1 cellular context compared by ENCODE assay signal in the genomic region with DNA sequence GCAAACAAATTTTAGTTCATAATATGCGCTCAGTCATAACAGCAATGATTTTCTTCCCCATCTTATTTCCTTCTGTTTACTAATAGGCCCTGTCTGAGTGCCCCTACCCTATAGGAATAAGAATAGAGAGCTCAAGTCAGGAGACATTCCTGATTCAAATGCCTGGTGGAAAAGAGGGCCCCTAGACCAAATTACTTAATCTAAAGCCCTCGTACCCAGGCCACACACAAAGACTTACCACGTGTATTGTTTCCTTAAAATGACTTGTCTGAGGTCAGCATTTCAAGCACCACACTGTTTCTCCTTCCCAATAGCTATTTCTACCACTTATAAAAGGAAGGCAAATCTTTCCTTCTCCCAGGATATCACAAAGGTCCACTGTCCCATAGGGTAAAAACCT.
TF ChIP-seq lines count a peak whose summit lies in the region.

No MANE protein-coding gene starts in this region.

TF ChIP-seq in H1, 55 proteins besides CTCF, POLR2A, EP300 and RAD21 (continued from another document):
- TF ChIP-seq, protein P1, sequence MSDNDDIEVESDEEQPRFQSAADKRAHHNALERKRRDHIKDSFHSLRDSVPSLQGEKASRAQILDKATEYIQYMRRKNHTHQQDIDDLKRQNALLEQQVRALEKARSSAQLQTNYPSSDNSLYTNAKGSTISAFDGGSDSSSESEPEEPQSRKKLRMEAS (IDR thresholded peaks at IDR 0.05): peak; percentile 69
